Comparison of ENCODE assay signal across 22 cellular contexts in genomic region chr18:34873966-34874365, GRCh38.
"Had no signal": no experiment of that assay in that cellular context is flagged by ENCODE, and none has a peak within 500 bp of the region (broad histone marks: within the 10 kb centered on the region; RNA-seq: fewer than 3 reads in every experiment).

No MANE protein-coding gene starts in this region.

- H3K27me3 ChIP-seq: MG63 had no signal

- H3K27ac ChIP-seq: RWPE1 had no signal

- DNase-seq: IMR-90, Karpas-422, KG1, MG63, NCI-H1092, NCI-H1105 treated with DMSO at 0.1 percent for 48 hours, NCI-H1417 treated with DMSO at 0.1 percent for 48 hours, NCI-H146, NCI-H1694 treated with DMSO at 0.1 percent for 48 hours, NCI-H1930, NCI-H2081, NCI-H2107, NCI-H2227 treated with DMSO at 0.1 percent for 48 hours, NCI-H524, NCI-H69, NCI-H774, PC-3, SHP77, SK-N-SH had no signal

- H3K36me3 ChIP-seq: MG63 had no signal

- ATAC-seq: HepG2, Panc1, PC-3 had no signal

- H3K9me3 ChIP-seq: MG63, SK-N-SH had no signal

- H3K4me3 ChIP-seq: MG63 had no signal

- H3K9ac ChIP-seq: SK-N-SH had no signal

- H3K4me2 ChIP-seq: SK-N-SH had no signal
